ENCODE assay signal across 18 cellular contexts in the genomic region with DNA sequence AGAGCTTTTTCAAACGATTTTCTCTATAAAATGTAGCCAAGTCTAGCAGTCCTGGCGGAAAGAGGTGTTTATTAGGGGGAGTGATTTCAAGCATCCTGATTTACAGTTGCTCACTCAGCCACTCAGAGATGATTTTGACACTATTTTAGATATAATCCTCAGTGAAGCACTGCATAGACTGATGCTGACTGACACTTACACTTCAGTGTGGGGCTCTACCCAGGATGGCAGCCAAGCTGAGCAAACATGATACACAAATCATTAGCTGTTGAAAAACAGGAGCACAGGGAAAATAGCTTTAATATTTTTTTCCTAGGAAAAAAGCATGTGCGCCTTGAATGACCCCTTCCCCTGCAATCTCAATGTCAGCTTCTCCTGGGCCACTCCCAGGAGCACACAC. TPM values are rescaled to one million over a fixed set of nuclear protein-coding genes. Genes with fewer than 3 reads are reported as not detected.
DNase-seq lines count a peak whose midpoint lies in the region; ATAC-seq and TF ChIP-seq lines count a peak whose summit lies in the region.
"Had no signal": no experiment of that assay in that cellular context is flagged by ENCODE, and none has a peak within 500 bp of the region (broad histone marks: within the 10 kb centered on the region; RNA-seq: fewer than 3 reads in every experiment).

No MANE protein-coding gene starts in this region.

- WGBS in H9 (ENCODE audit: extremely low coverage, insufficient read length, low lambda C conversion rate), result no CpG with 5 or more reads among the region's 3 CpGs

- H2BK15ac ChIP-seq in H9 (ENCODE audit: low read depth, low read length), result no peak overlapping the region

- no peaks in the 10 kb centered on the region for H3K27me3 Mint-ChIP-seq in activated CD8-positive, alpha-beta memory T cell treated with anti-CD3 and anti-CD28 coated beads, Interleukin-2, amount 10 ng/mL, durations not matched to agents 7 days and 5 days
- H3K27me3 Mint-ChIP-seq in endothelial cell (ENCODE audit: unreplicated experiment) (peaks cover 4% of the 10 kb centered on the region), H9 (ENCODE audit: low read depth) (no peaks in the 10 kb centered on the region)

- no peaks in the 10 kb centered on the region for H3K9me2 ChIP-seq in Loucy (replicated peaks; ENCODE audit: low read depth, low read length)

- H3K4me3 ChIP-seq in Loucy (ENCODE audit: low read length, poor library complexity, severe bottlenecking), result peak overlapping the region; percentile 35
- H3K4me3 ChIP-seq: dorsolateral prefrontal cortex, K562, spleen had no signal

- H4K20me1 ChIP-seq in Loucy (ENCODE audit: insufficient read depth, low read length, poor library complexity, severe bottlenecking) (no peaks in the 10 kb centered on the region), H9 (ENCODE audit: control insufficient read depth, insufficient read depth, insufficient read length) (no peaks in the 10 kb centered on the region)

- no peak overlapping the region for H2AK5ac ChIP-seq in H9 (ENCODE audit: insufficient read length, low read length)

- no peaks in the 10 kb centered on the region for H3K23me2 ChIP-seq in H9 (ENCODE audit: insufficient read length, low read depth, low read length, poor library complexity, severe bottlenecking)

- H2BK5ac ChIP-seq in H9 (ENCODE audit: insufficient read length, low read length), result no peak overlapping the region

- peak overlapping the region; percentile 76 for H3K27ac Mint-ChIP-seq in activated CD8-positive, alpha-beta memory T cell treated with anti-CD3 and anti-CD28 coated beads, Interleukin-2, amount 10 ng/mL, durations not matched to agents 7 days and 5 days
- H3K27ac Mint-ChIP-seq in endothelial cell (ENCODE audit: unreplicated experiment) (peak overlapping the region; percentile 80), H9 (0 out of 7 replicates have a peak overlapping the region, but pooled peaks of 1 of the 3 experiments have one; percentile 72)

- H3K4me3 Mint-ChIP-seq in activated CD8-positive, alpha-beta memory T cell treated with anti-CD3 and anti-CD28 coated beads, Interleukin-2, amount 10 ng/mL, durations not matched to agents 7 days and 5 days, result peak overlapping the region; percentile 48
- H3K4me3 Mint-ChIP-seq in endothelial cell (ENCODE audit: unreplicated experiment) (peak overlapping the region; percentile 38), H9 (no peak overlapping the region)

- H3K9me3 ChIP-seq in Loucy (ENCODE audit: insufficient read depth, low read depth, low read length) (no peaks in the 10 kb centered on the region), H9 (ENCODE audit: control insufficient read depth, low read depth, low read length) (no peaks in the 10 kb centered on the region)
- H3K9me3 ChIP-seq: Caco-2, spleen had no signal

- CTCF ChIA-PET in activated CD8-positive, alpha-beta memory T cell treated with anti-CD3 and anti-CD28 coated beads, Interleukin-2, amount 10 ng/mL, durations not matched to agents 7 days and 5 days (lab: Charles Lee), result interaction anchor here (0.7 to 4.1 kb wide), 6 partner anchors 9 to 144 kb away, joined by 3 to 19 read pairs (median 3); a partner anchor contains a TSS

- peak overlapping the region; percentile 52 for H3K27ac ChIP-seq in substantia nigra (ENCODE audit: low read depth, low read length, poor library complexity, severe bottlenecking)
- no peak overlapping the region for H3K27ac ChIP-seq in H9 (ENCODE audit: insufficient read length, low read depth, low read length)

- H3K79me1 ChIP-seq in H9 (ENCODE audit: insufficient read depth, low read depth, low read length, poor library complexity, severe bottlenecking), result no peaks in the 10 kb centered on the region

- H3K9ac ChIP-seq in Loucy (ENCODE audit: low read depth, low read length, poor library complexity, severe bottlenecking), result peak overlapping the region; percentile 95
- no peak overlapping the region for H3K9ac ChIP-seq in H9 (ENCODE audit: extremely low read depth, insufficient read length, low read length)

- no peak overlapping the region for H4K8ac ChIP-seq in H9 (replicated peaks; ENCODE audit: insufficient read length, low read depth, low read length)

- no peak overlapping the region for H3K23ac ChIP-seq in H9 (ENCODE audit: insufficient read length, low read depth, low read length)

- ATAC-seq in activated CD8-positive, alpha-beta memory T cell treated with anti-CD3 and anti-CD28 coated beads, Interleukin-2, amount 10 ng/mL, durations not matched to agents 7 days and 5 days, result no peak
- ATAC-seq: K562 had no signal

- no peaks in the 10 kb centered on the region for H3K36me3 ChIP-seq in Loucy (ENCODE audit: insufficient read depth, low read length)

- no peak overlapping the region for H3K14ac ChIP-seq in H9 (ENCODE audit: insufficient read depth, low read length)

- H4K91ac ChIP-seq in H9 (ENCODE audit: insufficient read length, low read depth, low read length), result no peak overlapping the region

- DNase-seq in activated CD8-positive, alpha-beta memory T cell treated with anti-CD3 and anti-CD28 coated beads, Interleukin-2, amount 10 ng/mL, durations not matched to agents 7 days and 5 days, result no peak
- no peak for DNase-seq in activated CD8-positive, alpha-beta memory T cell treated with anti-CD3 and anti-CD28 coated beads, Interleukin-2, amount 50 U/mL, for 48 hours
- DNase-seq in endothelial cell (ENCODE audit: low spot score) (no peak), substantia nigra (lab: John Stamatoyannopoulos, UW) (no peak), activated gamma-delta T cell (lab: John Stamatoyannopoulos, UW) (no peak), H9 (no peak), NCI-H524 (lab: John Stamatoyannopoulos, UW) (no peak)
- DNase-seq: amygdala, Caco-2, dorsolateral prefrontal cortex, kidney glomerular epithelial cell, NCI-H1092, NCI-H2081 treated with DMSO at 0.1 percent for 48 hours, NCI-H510A treated with DMSO at 0.1 percent for 48 hours, SIG-M5, spleen had no signal

- H2AFZ ChIP-seq in Loucy (ENCODE audit: low read length), result no peak overlapping the region
- H2AFZ ChIP-seq in H9 (ENCODE audit: low read length), result no peak overlapping the region

- no peak overlapping the region for H3K4ac ChIP-seq in H9 (ENCODE audit: low read depth, low read length)

- TF ChIP-seq CTCF in Loucy (conservative IDR thresholded peaks at IDR 0.05; ENCODE audit: low read length) (no peak), endothelial cell (IDR thresholded peaks at IDR 0.05; ENCODE audit: unreplicated experiment) (no peak), H9 (conservative IDR thresholded peaks at IDR 0.05) (no peak)

- peaks cover 15% of the 10 kb centered on the region for H3F3A ChIP-seq in Loucy (ENCODE audit: low read depth)

- H3T11ph ChIP-seq in H9 (ENCODE audit: low read length), result no peak overlapping the region

- H3K4me2 ChIP-seq in Loucy (ENCODE audit: low read depth, low read length, poor library complexity, severe bottlenecking), result peak overlapping the region; percentile 89
- H3K4me2 ChIP-seq in H9 (ENCODE audit: insufficient read depth, insufficient read length, low read length), result no peak overlapping the region

- no peak overlapping the region for H3K56ac ChIP-seq in H9 (ENCODE audit: insufficient read length, low read depth, low read length)

- H2BK20ac ChIP-seq in H9 (ENCODE audit: low read depth, low read length, poor library complexity, severe bottlenecking), result no peak overlapping the region

- peaks cover 66% of the 10 kb centered on the region for H3K4me1 Mint-ChIP-seq in activated CD8-positive, alpha-beta memory T cell treated with anti-CD3 and anti-CD28 coated beads, Interleukin-2, amount 10 ng/mL, durations not matched to agents 7 days and 5 days
- H3K4me1 Mint-ChIP-seq in endothelial cell (ENCODE audit: unreplicated experiment) (peaks cover 21% of the 10 kb centered on the region), H9 (peaks cover 10 to 14% of the 10 kb centered on the region in 2 experiments)

- H3K27me3 ChIP-seq in Loucy (ENCODE audit: insufficient read depth, low read length, poor library complexity, severe bottlenecking), result no peaks in the 10 kb centered on the region
- H3K27me3 ChIP-seq in H9 (ENCODE audit: insufficient read depth, low read length), result no peaks in the 10 kb centered on the region
- H3K27me3 ChIP-seq: dorsolateral prefrontal cortex, spleen had no signal

- H4K5ac ChIP-seq in H9 (ENCODE audit: insufficient read length, low read depth, low read length), result no peak overlapping the region

- H3K36me3 Mint-ChIP-seq in activated CD8-positive, alpha-beta memory T cell treated with anti-CD3 and anti-CD28 coated beads, Interleukin-2, amount 10 ng/mL, durations not matched to agents 7 days and 5 days, result peaks cover 32% of the 10 kb centered on the region
- H3K36me3 Mint-ChIP-seq in endothelial cell (ENCODE audit: low read depth, unreplicated experiment) (peaks cover 32% of the 10 kb centered on the region), H9 (ENCODE audit: insufficient read depth in 1 of 3, low read depth in 3 of 3) (peaks cover 0 to 13% (median 0%) of the 10 kb centered on the region in 3 experiments; a peak in 2 of 7 replicates)

- peaks cover 8% of the 10 kb centered on the region for H3K79me2 ChIP-seq in Loucy (ENCODE audit: insufficient read depth, low read length)
- no peaks in the 10 kb centered on the region for H3K79me2 ChIP-seq in H9 (ENCODE audit: insufficient read depth, low read length)

- H2BK12ac ChIP-seq in H9 (ENCODE audit: insufficient read length, low read depth, low read length), result no peak overlapping the region

- H3K4me1 ChIP-seq in Loucy (ENCODE audit: insufficient read depth, low read length, poor library complexity, severe bottlenecking), result peaks cover 84% of the 10 kb centered on the region
- H3K4me1 ChIP-seq in H9 (ENCODE audit: insufficient read depth, low read length), result peaks cover 3% of the 10 kb centered on the region
- H3K4me1 ChIP-seq: Caco-2 had no signal

- no peaks in the 10 kb centered on the region for H3K9me3 Mint-ChIP-seq in activated CD8-positive, alpha-beta memory T cell treated with anti-CD3 and anti-CD28 coated beads, Interleukin-2, amount 10 ng/mL, durations not matched to agents 7 days and 5 days (ENCODE audit: low read depth)
- H3K9me3 Mint-ChIP-seq in endothelial cell (ENCODE audit: unreplicated experiment), result no peaks in the 10 kb centered on the region
- H3K9me3 Mint-ChIP-seq in H9, result no peaks in the 10 kb centered on the region

- H3K18ac ChIP-seq in H9 (ENCODE audit: insufficient read length, low read depth, low read length), result no peak overlapping the region

- no peak overlapping the region for H2BK120ac ChIP-seq in H9 (ENCODE audit: low read depth, low read length, poor library complexity, severe bottlenecking)

RNA-seq across cellular contexts. Expression of a gene that starts 36.6 kb away (rescaled TPM):
- total RNA-seq in activated CD8-positive, alpha-beta memory T cell treated with anti-CD3 and anti-CD28 coated beads, Interleukin-2, amount 10 ng/mL, durations not matched to agents 7 days and 5 days, result 10 to 100 TPM; 17.0 to 22.5 TPM
- total RNA-seq in endothelial cell (ENCODE audit: unreplicated experiment) (71.0 TPM), H9 (2021) (11.5 and 11.7 TPM in 2 replicates)

Comparison
In these comparisons a context has a peak if more than half of its experiments do, and no peak if none do; other contexts are left out.
1. H3K4me3 Mint-ChIP-seq: peak in activated CD8-positive, alpha-beta memory T cell treated with anti-CD3 and anti-CD28 coated beads, Interleukin-2, amount 10 ng/mL, durations not matched to agents 7 days and 5 days (single experiment) and endothelial cell (single experiment); none in H9 (0 of 2).